Comparison of ENCODE assay signal across 8 cellular contexts in genomic region chr1:227449051-227449450, GRCh38.
DNase-seq lines count a peak whose midpoint lies in the region; FAIRE-seq and TF ChIP-seq lines count a peak whose summit lies in the region.

No MANE protein-coding gene starts in this region.

- H3K4me3 ChIP-seq in spleen, result no peak overlapping the region

- WGBS in spleen, 5 donors, result 42 to 56% (median 49%) methylated on average over 6 of the region's 6 CpGs

- no peaks in the 10 kb centered on the region for H3K4me1 ChIP-seq in spleen

- H3K27ac ChIP-seq in spleen, result no peak overlapping the region

- TF ChIP-seq POLR2A in H54 (IDR thresholded peaks at IDR 0.05; ENCODE audit: low read depth, low read length) (no peak), spleen (IDR thresholded peaks at IDR 0.05) (no peak)

- peaks cover 0 to 33% (median 0%) of the 10 kb centered on the region in 7 donors for H3K27me3 ChIP-seq in spleen (replicated peaks in 1 of 7)

- intact Hi-C loops in spleen (cut with DNase I; ENCODE audit: low total_unique reads), result loop anchor here (10.0 kb wide), 1 partner anchor 334 kb away; no protein-coding TSS in a partner anchor

- no peak for FAIRE-seq in H54 (lab: Jason Lieb, UNC)

- DNase-seq in NOMO-1 treated with DMSO at 0.1 percent for 48 hours (lab: John Stamatoyannopoulos, UW; ENCODE audit: unreplicated experiment), result peak; percentile 10
- DNase-seq in NOMO-1 treated with dmso at 0.1 percent for 144 hours (lab: John Stamatoyannopoulos, UW; ENCODE audit: unreplicated experiment), result no peak
- DNase-seq in H54 (ENCODE audit: insufficient read length, low spot score), result peak; percentile 45
- peak; percentile 36 for DNase-seq in NCI-H69 (lab: John Stamatoyannopoulos, UW)
- peak; percentile 56 for DNase-seq in ecto neural progenitor cell (ENCODE audit: low spot score)
- DNase-seq in stimulated activated CD4-positive, alpha-beta T cell treated with anti-CD3 and anti-CD28 coated beads, Interleukin-2, amount 100 ng/mL, for 48 hours, result peak; percentile 17 to 37
- no peak for DNase-seq in spleen
- DNase-seq in T-helper 9 cell, result no peak

- no peaks in the 10 kb centered on the region for H3K9me3 ChIP-seq in spleen

- no peaks in the 10 kb centered on the region for H3K36me3 ChIP-seq in spleen

- TF ChIP-seq CTCF in spleen (IDR thresholded peaks at IDR 0.05 in 8 of 11, conservative IDR thresholded peaks at IDR 0.05 in 3 of 11), result peak in 4 of 11 experiments; percentile 8 to 41 (median 32)

Comparison
In these comparisons a context has a peak if more than half of its experiments do, and no peak if none do; other contexts are left out.
1. DNase-seq: peak in NOMO-1 treated with DMSO at 0.1 percent for 48 hours (single experiment), H54 (single experiment), NCI-H69 (single experiment), ecto neural progenitor cell (single experiment) and stimulated activated CD4-positive, alpha-beta T cell treated with anti-CD3 and anti-CD28 coated beads, Interleukin-2, amount 100 ng/mL, for 48 hours (2 of 2); none in NOMO-1 treated with dmso at 0.1 percent for 144 hours (single experiment), spleen (single experiment) and T-helper 9 cell (single experiment).